ENCODE assay signal across 8 cellular contexts in the genomic region with DNA sequence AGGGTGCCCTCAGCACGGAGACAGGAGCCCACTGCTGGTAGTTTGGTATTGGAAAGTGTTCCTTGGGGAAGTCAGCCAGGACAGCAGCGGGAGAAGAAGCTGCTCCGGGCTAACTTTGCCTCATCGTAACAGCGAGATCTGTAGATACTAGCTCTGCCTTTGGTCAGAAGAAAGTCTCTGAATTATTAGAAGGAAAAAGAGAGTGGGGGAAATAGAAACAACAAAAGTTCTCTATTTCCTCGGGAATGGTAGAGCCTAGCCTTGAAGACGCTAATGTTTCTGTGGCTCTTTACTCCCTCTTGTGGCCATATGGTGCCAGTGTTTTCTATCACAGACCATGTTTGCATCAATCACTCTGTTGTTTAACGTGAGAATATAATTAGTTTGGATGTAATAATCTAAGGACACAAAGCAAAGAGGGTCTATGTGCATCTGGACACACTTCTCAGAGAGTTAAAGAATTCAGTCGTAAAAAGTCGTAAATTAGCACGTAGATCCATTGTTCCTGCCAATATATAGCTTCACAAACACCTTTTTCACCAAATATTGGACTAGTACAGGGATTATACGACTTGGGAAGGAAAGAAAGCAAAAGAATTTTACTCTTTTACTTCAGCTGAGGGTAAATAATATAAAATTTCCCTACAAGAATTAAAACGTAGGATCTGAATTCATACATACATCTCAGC. TPM values are rescaled to one million over a fixed set of nuclear protein-coding genes. Genes with fewer than 3 reads are reported as not detected.
DNase-seq lines count a peak whose midpoint lies in the region; ATAC-seq and TF ChIP-seq lines count a peak whose summit lies in the region.

No MANE protein-coding gene starts in this region.

- no peaks in the 10 kb centered on the region for H3K23me2 ChIP-seq in H9 (ENCODE audit: insufficient read length, low read depth, low read length, poor library complexity, severe bottlenecking)

- peak overlapping the region; percentile 59 for H3K4me2 ChIP-seq in H9 (ENCODE audit: insufficient read depth, insufficient read length, low read length)

- no peak overlapping the region for H3T11ph ChIP-seq in H9 (ENCODE audit: low read length)

- no peak overlapping the region for H4K91ac ChIP-seq in H9 (ENCODE audit: insufficient read length, low read depth, low read length)

- DNase-seq in H9 (peak; percentile 71), LoVo (ENCODE audit: low spot score) (peak; percentile 81), SJSA1 (ENCODE audit: low read depth in 1 of 2, low spot score in 2 of 2) (peak; percentile 68 to 94), Right ventricle myocardium superior (peak; percentile 67), omental fat pad (ENCODE audit: low spot score) (no peak)
- peak; percentile 44 for DNase-seq in activated naive CD8-positive, alpha-beta T cell treated with anti-CD3 and anti-CD28 coated beads, Interleukin-2, amount 50 U/mL, for 24 hours

- no peak overlapping the region for H3K23ac ChIP-seq in H9 (ENCODE audit: insufficient read length, low read depth, low read length)

- peak overlapping the region in 2 of 3 experiments; percentile 92 to 93; a peak in 5 of 7 replicates for H3K27ac Mint-ChIP-seq in H9
- H3K27ac Mint-ChIP-seq in activated naive CD8-positive, alpha-beta T cell treated with anti-CD3 and anti-CD28 coated beads, Interleukin-2, amount 50 U/mL, for 24 hours: peak overlapping the region; percentile 88

- H3K4me1 Mint-ChIP-seq in H9: peaks cover 8 to 13% of the 10 kb centered on the region in 2 experiments
- H3K4me1 Mint-ChIP-seq in activated naive CD8-positive, alpha-beta T cell treated with anti-CD3 and anti-CD28 coated beads, Interleukin-2, amount 50 U/mL, for 24 hours: peaks cover 57% of the 10 kb centered on the region

- intact Hi-C loops in Right ventricle myocardium superior (cut with DNase I): loop anchor here (5.0 kb wide), 1 partner anchor 95 kb away; no protein-coding TSS in a partner anchor

- H3K4me3 ChIP-seq in GM08714 (ENCODE audit: low read length): peak overlapping the region; percentile 65
- peak overlapping the region; percentile 38 for H3K4me3 ChIP-seq in SJSA1

- H2BK12ac ChIP-seq in H9 (ENCODE audit: insufficient read length, low read depth, low read length): no peak overlapping the region

- ATAC-seq in activated naive CD8-positive, alpha-beta T cell treated with anti-CD3 and anti-CD28 coated beads, Interleukin-2, amount 50 U/mL, for 24 hours: peak; percentile 77
- ATAC-seq in Right ventricle myocardium superior (ENCODE audit: poor library complexity) (peak; percentile 98), omental fat pad (ENCODE audit: low FRiP score) (peak; percentile 79), HG03045 (IDR thresholded peaks at IDR 0.05; ENCODE audit: unreplicated experiment) (no peak)

- H3K14ac ChIP-seq in H9 (ENCODE audit: insufficient read depth, low read length): no peak overlapping the region

- H3K18ac ChIP-seq in H9 (ENCODE audit: insufficient read length, low read depth, low read length): no peak overlapping the region

- no peaks in the 10 kb centered on the region for H3K4me1 ChIP-seq in H9 (ENCODE audit: insufficient read depth, low read length)
- H3K4me1 ChIP-seq in SJSA1 (replicated peaks): peaks cover 10% of the 10 kb centered on the region

- no CpG with 5 or more reads among the region's 13 CpGs for whole genome bisulfite sequencing in H9 (ENCODE audit: extremely low coverage, insufficient read length, low lambda C conversion rate)

- no peaks in the 10 kb centered on the region; a peak in 1 of 7 replicates for H3K36me3 Mint-ChIP-seq in H9 (ENCODE audit: insufficient read depth in 1 of 3, low read depth in 3 of 3)
- no peaks in the 10 kb centered on the region for H3K36me3 Mint-ChIP-seq in activated naive CD8-positive, alpha-beta T cell treated with anti-CD3 and anti-CD28 coated beads, Interleukin-2, amount 50 U/mL, for 24 hours (ENCODE audit: low read depth)

- H2BK20ac ChIP-seq in H9 (ENCODE audit: low read depth, low read length, poor library complexity, severe bottlenecking): no peak overlapping the region

- peak; percentile 98 for TF ChIP-seq CTCF in H9 (conservative IDR thresholded peaks at IDR 0.05)
- TF ChIP-seq CTCF in omental fat pad (IDR thresholded peaks at IDR 0.05): peak in 2 of 3 donors; percentile 31 to 92

- no peaks in the 10 kb centered on the region for H3K79me2 ChIP-seq in H9 (ENCODE audit: insufficient read depth, low read length)

- no peaks in the 10 kb centered on the region for H3K79me1 ChIP-seq in H9 (ENCODE audit: insufficient read depth, low read depth, low read length, poor library complexity, severe bottlenecking)

- no peaks in the 10 kb centered on the region for H3K36me3 ChIP-seq in SJSA1

- no peak overlapping the region for H3K4ac ChIP-seq in H9 (ENCODE audit: low read depth, low read length)

- no peaks in the 10 kb centered on the region for H4K20me1 ChIP-seq in H9 (ENCODE audit: control insufficient read depth, insufficient read depth, insufficient read length)

- H2AK5ac ChIP-seq in H9 (ENCODE audit: insufficient read length, low read length): no peak overlapping the region

- H2BK15ac ChIP-seq in H9 (ENCODE audit: low read depth, low read length): no peak overlapping the region

- H3K9me3 ChIP-seq in H9 (ENCODE audit: control insufficient read depth, low read depth, low read length) (no peaks in the 10 kb centered on the region), SJSA1 (replicated peaks) (no peaks in the 10 kb centered on the region)

- H4K8ac ChIP-seq in H9 (replicated peaks; ENCODE audit: insufficient read length, low read depth, low read length): no peak overlapping the region

- 0 out of 2 replicates have a peak, but pooled peaks cover 2% of the 10 kb centered on the region for H3K27me3 Mint-ChIP-seq in H9 (ENCODE audit: low read depth)
- peaks cover 2% of the 10 kb centered on the region for H3K27me3 Mint-ChIP-seq in activated naive CD8-positive, alpha-beta T cell treated with anti-CD3 and anti-CD28 coated beads, Interleukin-2, amount 50 U/mL, for 24 hours

- H2BK5ac ChIP-seq in H9 (ENCODE audit: insufficient read length, low read length): no peak overlapping the region

- no peak overlapping the region for H2BK120ac ChIP-seq in H9 (ENCODE audit: low read depth, low read length, poor library complexity, severe bottlenecking)

- H3K9ac ChIP-seq in H9 (ENCODE audit: extremely low read depth, insufficient read length, low read length): peak overlapping the region; percentile 12

- H3K27me3 ChIP-seq in H9 (ENCODE audit: insufficient read depth, low read length) (no peaks in the 10 kb centered on the region), SJSA1 (replicated peaks) (no peaks in the 10 kb centered on the region)

- peaks cover 0 to 3% of the 10 kb centered on the region in 2 experiments; a peak in 1 of 5 replicates for H3K9me3 Mint-ChIP-seq in H9
- H3K9me3 Mint-ChIP-seq in activated naive CD8-positive, alpha-beta T cell treated with anti-CD3 and anti-CD28 coated beads, Interleukin-2, amount 50 U/mL, for 24 hours: no peaks in the 10 kb centered on the region

- H2AFZ ChIP-seq in H9 (ENCODE audit: low read length): peak overlapping the region; percentile 57

- H3K56ac ChIP-seq in H9 (ENCODE audit: insufficient read length, low read depth, low read length): no peak overlapping the region

- no peak overlapping the region for H3K27ac ChIP-seq in H9 (ENCODE audit: insufficient read length, low read depth, low read length)
- H3K27ac ChIP-seq in SJSA1: peak overlapping the region; percentile 20

- H4K5ac ChIP-seq in H9 (ENCODE audit: insufficient read length, low read depth, low read length): no peak overlapping the region

- peak overlapping the region; percentile 85 to 95 for H3K4me3 Mint-ChIP-seq in H9
- peak overlapping the region; percentile 88 for H3K4me3 Mint-ChIP-seq in activated naive CD8-positive, alpha-beta T cell treated with anti-CD3 and anti-CD28 coated beads, Interleukin-2, amount 50 U/mL, for 24 hours

RNA-seq across cellular contexts. Expression of gene HSD17B4, which starts 40.2 kb away (rescaled TPM):
- 269 and 326 TPM in 2 replicates for total RNA-seq in H9 (2021)
- 107 and 158 TPM in 2 replicates for total RNA-seq in SJSA1 (2014; rRNA removed; shearing (Covaris generic))
- 315 TPM for total RNA-seq in Right ventricle myocardium superior
- 100 to 1,000 TPM; 159 to 225 (median 220) TPM for total RNA-seq in omental fat pad

RNA-seq across cellular contexts. Expression of gene TNFAIP8, which starts 56.3 kb away (rescaled TPM):
- total RNA-seq in H9 (2021) (7.3 and 8.1 TPM in 2 replicates), Right ventricle myocardium superior (13.6 TPM), omental fat pad (100 to 1,000 TPM in 1 of 4 donors, 10 to 100 TPM in 3; 24.4 to 106 (median 75.0) TPM)
- 25.4 and 32.1 TPM in 2 replicates for total RNA-seq in SJSA1 (2014; rRNA removed; shearing (Covaris generic))
